Comparison of ENCODE assay signal across 8 cellular contexts in the genomic region with DNA sequence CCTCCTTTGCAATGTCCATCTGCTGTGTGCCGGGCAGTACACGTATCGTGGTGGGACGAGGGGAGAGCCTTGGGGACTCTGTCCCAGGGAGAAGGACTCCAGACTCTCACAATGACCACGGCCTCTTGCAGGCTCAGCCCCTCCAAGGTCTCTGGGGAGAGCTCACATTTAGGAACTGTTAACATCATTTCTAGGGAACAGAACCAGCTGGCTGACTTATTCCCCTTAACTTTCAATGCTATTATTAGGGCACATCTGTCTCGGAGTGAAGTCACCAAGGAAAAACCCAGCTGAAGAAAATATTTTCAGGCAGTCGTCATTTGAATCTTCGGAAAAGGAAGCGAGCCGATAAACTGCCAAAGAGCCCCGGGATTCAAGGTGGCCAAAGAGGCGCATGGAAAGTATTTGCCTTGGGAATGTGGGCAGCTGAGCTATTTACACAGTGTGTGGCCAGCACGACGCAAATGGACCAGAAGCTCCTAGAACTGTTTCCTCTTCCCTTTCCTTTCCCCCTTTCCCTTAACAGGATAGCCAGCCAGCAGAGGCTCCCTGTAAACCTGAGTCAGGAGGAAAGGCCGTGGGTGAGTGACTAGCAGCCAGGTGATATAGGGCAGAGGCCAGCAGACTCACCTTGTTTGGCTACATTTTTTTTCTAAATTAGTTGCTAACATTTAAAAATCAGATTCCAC.
DNase-seq lines count a peak whose midpoint lies in the region; ATAC-seq and TF ChIP-seq lines count a peak whose summit lies in the region.

No MANE protein-coding gene starts in this region.

- H3K27ac ChIP-seq in skeletal muscle tissue (ENCODE audit: low read depth, low read length): peak overlapping the region; percentile 85

- DNase-seq in GM04503 (ENCODE audit: low read depth): peak; percentile 84
- DNase-seq in adipocyte (ENCODE audit: low read depth): peak; percentile 74
- DNase-seq in hepatic stellate cell (ENCODE audit: low spot score): peak; percentile 83
- DNase-seq in erythroblast (lab: John Stamatoyannopoulos, UW): no peak
- no peak for DNase-seq in Ammon's horn (ENCODE audit: low spot score)
- no peak for DNase-seq in NCI-H226

- H3K9me3 ChIP-seq in adipocyte (ENCODE audit: control insufficient read depth, low read length) (no peaks in the 10 kb centered on the region), skeletal muscle tissue (ENCODE audit: control insufficient read depth in 3 of 3, low read length in 3 of 3) (no peaks in the 10 kb centered on the region)

- H3K4me1 ChIP-seq in adipocyte (ENCODE audit: control insufficient read depth, insufficient read depth, low read length) (peaks cover 55% of the 10 kb centered on the region), skeletal muscle tissue (ENCODE audit: control insufficient read depth in 3 of 3, insufficient read depth in 3 of 3, low read length in 3 of 3) (peaks cover 17 to 91% (median 84%) of the 10 kb centered on the region in 3 donors)

- TF ChIP-seq POLR2A in erythroblast (IDR thresholded peaks at IDR 0.05; ENCODE audit: low read length): no peak

- H3K27me3 ChIP-seq in adipocyte (replicated peaks; ENCODE audit: control insufficient read depth, insufficient read depth, low read length): no peaks in the 10 kb centered on the region
- no peaks in the 10 kb centered on the region for H3K27me3 ChIP-seq in skeletal muscle tissue (ENCODE audit: control insufficient read depth in 3 of 3, insufficient read depth in 3 of 3, low read length in 3 of 3)

- H3K4me3 ChIP-seq in adipocyte (ENCODE audit: low read length): peak overlapping the region; percentile 52
- H3K4me3 ChIP-seq in skeletal muscle tissue (ENCODE audit: low read length in 3 of 3): peak overlapping the region; percentile 19 to 58 (median 52)

- H3K36me3 ChIP-seq in adipocyte (ENCODE audit: control insufficient read depth, insufficient read depth, low read length, severe bottlenecking) (no peaks in the 10 kb centered on the region), skeletal muscle tissue (ENCODE audit: control insufficient read depth in 3 of 3, insufficient read depth in 3 of 3, low read length in 3 of 3) (no peaks in the 10 kb centered on the region)

- ATAC-seq in HG03159 (IDR thresholded peaks at IDR 0.05; ENCODE audit: unreplicated experiment): no peak

- H3K9ac ChIP-seq in adipocyte (ENCODE audit: low read length): peak overlapping the region; percentile 25
- peak overlapping the region; percentile 66 to 78 (median 75) for H3K9ac ChIP-seq in skeletal muscle tissue (ENCODE audit: low read depth in 1 of 3, low read length in 3 of 3)

Comparison
In these comparisons a context has a peak if more than half of its experiments do, and no peak if none do; other contexts are left out.
1. DNase-seq: peak in GM04503 (single experiment), adipocyte (single experiment) and hepatic stellate cell (single experiment); none in erythroblast (0 of 2), Ammon's horn (single experiment) and NCI-H226 (single experiment).